In genomic region chr6:154916857-154917256, GRCh38 we compare ENCODE assay signal across 27 cellular contexts.
A peak's percentile ranks its signal among the peaks of the same experiment; 100 is the strongest.
DNase-seq lines count a peak whose midpoint lies in the region; ATAC-seq lines count a peak whose summit lies in the region.
"Had no signal": no experiment of that assay in that cellular context is flagged by ENCODE, and none has a peak within 500 bp of the region (broad histone marks: within the 10 kb centered on the region; RNA-seq: fewer than 3 reads in every experiment).

No MANE protein-coding gene starts in this region.

- no peaks in the 10 kb centered on the region for H3K9me3 Mint-ChIP-seq in stimulated activated naive CD8-positive, alpha-beta T cell treated with anti-CD3 and anti-CD28 coated beads, Interleukin-15, amount 100 ng/mL, for 72 hours
- no peaks in the 10 kb centered on the region for H3K9me3 Mint-ChIP-seq in central memory CD8-positive, alpha-beta T cell
- H3K9me3 Mint-ChIP-seq: CD8-positive, alpha-beta memory T cell had no signal

- H3K9me3 ChIP-seq in aorta (ENCODE audit: control insufficient read depth, low read length) (no peaks in the 10 kb centered on the region), T-helper 17 cell (ENCODE audit: control insufficient read depth, low read length, poor library complexity, severe bottlenecking) (no peaks in the 10 kb centered on the region)
- H3K9me3 ChIP-seq: BE2C, MG63, SJCRH30 had no signal

- no peaks in the 10 kb centered on the region for H3K36me3 ChIP-seq in aorta (ENCODE audit: control insufficient read depth in 1 of 2, insufficient read depth in 2 of 2, low read length in 1 of 2)
- H3K36me3 ChIP-seq: BE2C, MG63, SJCRH30 had no signal

- peak; percentile 40 for ATAC-seq in stimulated activated naive CD8-positive, alpha-beta T cell treated with anti-CD3 and anti-CD28 coated beads, Interleukin-15, Interleukin-2, amounts not matched to agents 100 U/mL and 50 U/mL, for 24 hours
- no peak for ATAC-seq in stimulated activated naive CD8-positive, alpha-beta T cell treated with anti-CD3 and anti-CD28 coated beads, Interleukin-15, amount 100 ng/mL, for 72 hours
- ATAC-seq in central memory CD8-positive, alpha-beta T cell (replicated peaks; ENCODE audit: extremely low read depth, poor library complexity, severe bottlenecking): no peak
- ATAC-seq in aorta (ENCODE audit: low FRiP score) (no peak), T-helper 17 cell (no peak)
- ATAC-seq: HepG2, PC-3 had no signal

- intact Hi-C loops in aorta (cut with DNase I): loop anchor here in 1 of 2 donors (2.0 kb wide), 1 partner anchor 20 kb away; no protein-coding TSS in a partner anchor

- H3K27ac Mint-ChIP-seq in stimulated activated naive CD8-positive, alpha-beta T cell treated with anti-CD3 and anti-CD28 coated beads, Interleukin-15, amount 100 ng/mL, for 72 hours: no peak overlapping the region
- peak overlapping the region; percentile 6 for H3K27ac Mint-ChIP-seq in central memory CD8-positive, alpha-beta T cell (ENCODE audit: low read depth)
- no peak overlapping the region for H3K27ac Mint-ChIP-seq in T-helper 17 cell
- H3K27ac Mint-ChIP-seq: CD14-positive monocyte had no signal

- H3K4me1 Mint-ChIP-seq in stimulated activated naive CD8-positive, alpha-beta T cell treated with anti-CD3 and anti-CD28 coated beads, Interleukin-15, amount 100 ng/mL, for 72 hours: peaks cover 11% of the 10 kb centered on the region
- no peaks in the 10 kb centered on the region for H3K4me1 Mint-ChIP-seq in central memory CD8-positive, alpha-beta T cell
- H3K4me1 Mint-ChIP-seq in T-helper 17 cell: peaks cover 5% of the 10 kb centered on the region

- WGBS in aorta, 2 donors: 87 to 92% methylated on average over 5 of the region's 5 CpGs

- no peaks in the 10 kb centered on the region for H3K27me3 Mint-ChIP-seq in stimulated activated naive CD8-positive, alpha-beta T cell treated with anti-CD3 and anti-CD28 coated beads, Interleukin-15, amount 100 ng/mL, for 72 hours
- no peaks in the 10 kb centered on the region for H3K27me3 Mint-ChIP-seq in central memory CD8-positive, alpha-beta T cell
- no peaks in the 10 kb centered on the region for H3K27me3 Mint-ChIP-seq in T-helper 17 cell
- H3K27me3 Mint-ChIP-seq: CD8-positive, alpha-beta memory T cell had no signal

- H3K4me3 ChIP-seq in aorta (ENCODE audit: low read length in 2 of 2): no peak overlapping the region
- H3K4me3 ChIP-seq: MG63, SJCRH30 had no signal

- no peaks in the 10 kb centered on the region for H3K27me3 ChIP-seq in aorta (ENCODE audit: control insufficient read depth in 1 of 2, insufficient read depth in 2 of 2, low read length in 1 of 2)
- H3K27me3 ChIP-seq: BE2C, MG63, SJCRH30 had no signal

- no peak for DNase-seq in stimulated activated naive CD8-positive, alpha-beta T cell treated with anti-CD3 and anti-CD28 coated beads, Interleukin-15, Interleukin-2, amounts not matched to agents 100 U/mL and 50 U/mL, for 24 hours
- no peak for DNase-seq in stimulated activated naive CD8-positive, alpha-beta T cell treated with anti-CD3 and anti-CD28 coated beads, Interleukin-15, amount 100 ng/mL, for 72 hours
- DNase-seq in OCI-M1 (lab: John Stamatoyannopoulos, UW): peak; percentile 9
- DNase-seq in central memory CD8-positive, alpha-beta T cell (ENCODE audit: low spot score in 2 of 2): no peak
- no peak for DNase-seq in activated T-cell treated with anti-CD3 and anti-CD28 coated beads for 4 hours
- DNase-seq in activated effector memory CD4-positive, alpha-beta T cell treated with anti-CD3 and anti-CD28 coated beads, Interleukin-2, amount 50 U/mL, for 16 hours: no peak
- DNase-seq in aorta: no peak
- DNase-seq in T-helper 17 cell: no peak
- DNase-seq: 8988T; ACHN; BE2C; CD8-positive, alpha-beta memory T cell; DMS 273 treated with DMSO at 0.1 percent for 48 hours; DMS79; GF-D8; Kasumi-1; MG63; NCI-H1105; NCI-H1436 treated with DMSO at 0.1 percent for 48 hours; NCI-H187 treated with DMSO at 0.1 percent for 48 hours; NCI-H2171 treated with DMSO at 0.1 percent for 48 hours; NCI-H345; NCI-H510A treated with DMSO at 0.1 percent for 48 hours; PC-3; SJCRH30 had no signal

- no peaks in the 10 kb centered on the region for H3K36me3 Mint-ChIP-seq in central memory CD8-positive, alpha-beta T cell (ENCODE audit: insufficient read depth)
- H3K36me3 Mint-ChIP-seq in T-helper 17 cell (ENCODE audit: low read depth): no peaks in the 10 kb centered on the region

- H3K4me1 ChIP-seq in aorta (ENCODE audit: control insufficient read depth in 1 of 2, insufficient read depth in 2 of 2, low read length in 2 of 2): no peaks in the 10 kb centered on the region
- H3K4me1 ChIP-seq: SJCRH30 had no signal

- H3K4me3 Mint-ChIP-seq in stimulated activated naive CD8-positive, alpha-beta T cell treated with anti-CD3 and anti-CD28 coated beads, Interleukin-15, amount 100 ng/mL, for 72 hours: no peak overlapping the region
- H3K4me3 Mint-ChIP-seq in central memory CD8-positive, alpha-beta T cell: no peak overlapping the region
- no peak overlapping the region for H3K4me3 Mint-ChIP-seq in T-helper 17 cell
- H3K4me3 Mint-ChIP-seq: CD14-positive monocyte; CD8-positive, alpha-beta memory T cell had no signal

- H3K27ac ChIP-seq in aorta (ENCODE audit: low read depth in 1 of 2, low read length in 2 of 2): no peak overlapping the region
- H3K27ac ChIP-seq: SJCRH30 had no signal
